22 cellular contexts compared by ENCODE assay signal in genomic region chr16:9658157-9658556, GRCh38.
A peak's percentile ranks its signal among the peaks of the same experiment; 100 is the strongest.
DNase-seq lines count a peak whose midpoint lies in the region; TF ChIP-seq lines count a peak whose summit lies in the region.
"Had no signal": no experiment of that assay in that cellular context is flagged by ENCODE, and none has a peak within 500 bp of the region (broad histone marks: within the 10 kb centered on the region; RNA-seq: fewer than 3 reads in every experiment).

No MANE protein-coding gene starts in this region.

- no peaks in the 10 kb centered on the region for H3K9me3 ChIP-seq in Caco-2
- H3K9me3 ChIP-seq: A549; BE2C; BLaER1 treated with 17β-estradiol and CSF1 and Interleukin-3, amounts not matched to agents 10 nM and 100 nM; HAP-1 had no signal

- H3K79me2 ChIP-seq in mesendoderm (ENCODE audit: control insufficient read depth, insufficient read depth, low read length): no peaks in the 10 kb centered on the region

- BruUV-seq in Caco-2 (replicated peaks; lab: Mats Ljungman, UMichigan): no TSS peak

- H3K36me3 ChIP-seq in Caco-2 (ENCODE audit: control insufficient read depth, insufficient read depth, low read length): no peaks in the 10 kb centered on the region
- no peaks in the 10 kb centered on the region for H3K36me3 ChIP-seq in mesendoderm (ENCODE audit: control insufficient read depth, insufficient read depth, low read length)
- H3K36me3 ChIP-seq: BE2C; BLaER1 treated with 17β-estradiol and CSF1 and Interleukin-3, amounts not matched to agents 10 nM and 100 nM; HAP-1 had no signal

- peak overlapping the region; percentile 63 for H3K4me3 Mint-ChIP-seq in Caco-2 (ENCODE audit: unreplicated experiment)
- H3K4me3 Mint-ChIP-seq in type B pancreatic cell: no peak overlapping the region
- H3K4me3 Mint-ChIP-seq: CD14-positive monocyte; CD4-positive, alpha-beta T cell; CD8-positive, alpha-beta memory T cell; HFFc6 had no signal

- DNase-seq in Caco-2: peak; percentile 45 to 56
- DNase-seq in NCI-H69 (lab: John Stamatoyannopoulos, UW): peak; percentile 83
- DNase-seq in mesendoderm: peak; percentile 38
- no peak for DNase-seq in type B pancreatic cell (ENCODE audit: extremely low spot score, unreplicated experiment)
- no peak for DNase-seq in midbrain (lab: John Stamatoyannopoulos, UW)
- no peak for DNase-seq in NCI-H1092 treated with DMSO at 0.1 percent for 48 hours (lab: John Stamatoyannopoulos, UW)
- no peak for DNase-seq in dorsolateral prefrontal cortex
- DNase-seq: 8988T; ACHN; AML-193; BE2C; Calu3; CD4-positive, alpha-beta T cell; CD8-positive, alpha-beta memory T cell; DMS53; GF-D8; GOT3; HFFc6 had no signal

- H3K36me3 Mint-ChIP-seq in Caco-2 (ENCODE audit: insufficient read depth, unreplicated experiment) (peaks cover 10% of the 10 kb centered on the region), type B pancreatic cell (no peaks in the 10 kb centered on the region)
- H3K36me3 Mint-ChIP-seq: CD14-positive monocyte; CD8-positive, alpha-beta memory T cell had no signal

- H3K4me1 Mint-ChIP-seq in Caco-2 (ENCODE audit: low read depth, unreplicated experiment): peaks cover 9% of the 10 kb centered on the region
- H3K4me1 Mint-ChIP-seq in type B pancreatic cell (ENCODE audit: unreplicated experiment): peaks cover 19% of the 10 kb centered on the region
- H3K4me1 Mint-ChIP-seq: CD14-positive monocyte; CD8-positive, alpha-beta memory T cell had no signal

- H3K4me3 ChIP-seq in Caco-2 (ENCODE audit: low read depth, low read length): no peak overlapping the region
- no peak overlapping the region for H3K4me3 ChIP-seq in mesendoderm (ENCODE audit: low read length)
- H3K4me3 ChIP-seq in dorsolateral prefrontal cortex: no peak overlapping the region
- H3K4me3 ChIP-seq: A549; BLaER1 treated with 17β-estradiol and CSF1 and Interleukin-3, amounts not matched to agents 10 nM and 100 nM; HAP-1 had no signal

- H3K27me3 Mint-ChIP-seq in Caco-2 (ENCODE audit: insufficient read depth, unreplicated experiment) (no peaks in the 10 kb centered on the region), type B pancreatic cell (peaks cover 42% of the 10 kb centered on the region)

- H3K9ac ChIP-seq in mesendoderm (ENCODE audit: low read length): no peak overlapping the region
- H3K9ac ChIP-seq: BLaER1 treated with 17β-estradiol and CSF1 and Interleukin-3, amounts not matched to agents 10 nM and 100 nM had no signal

- H2BK120ac ChIP-seq in mesendoderm (ENCODE audit: low read depth, low read length): no peak overlapping the region

- no CpG with 5 or more reads among the region's 4 CpGs for WGBS in mesendoderm (ENCODE audit: extremely low coverage, insufficient coverage, low lambda C conversion rate)

- H3K18ac ChIP-seq in mesendoderm (ENCODE audit: low read length): no peak overlapping the region

- CTCF ChIA-PET in Caco-2 (lab: Charles Lee): interaction anchor here (1.6 kb wide), 1 partner anchor 10 kb away, joined by 7 read pairs; no protein-coding TSS in a partner anchor

- intact Hi-C loops in Caco-2 (cut with micrococcal nuclease; ENCODE audit: unreplicated experiment): no loop called here
- intact Hi-C loops in dorsolateral prefrontal cortex (cut with DNase I): loop anchor here in 1 of 2 donors (10.0 kb wide), 1 partner anchor 167 kb away; no protein-coding TSS in a partner anchor

- no peaks in the 10 kb centered on the region for H3K9me3 Mint-ChIP-seq in Caco-2 (ENCODE audit: unreplicated experiment)
- H3K9me3 Mint-ChIP-seq in type B pancreatic cell: peaks cover 4% of the 10 kb centered on the region

- H4K5ac ChIP-seq in mesendoderm (ENCODE audit: low read length): no peak overlapping the region

- no peak overlapping the region for H3K27ac ChIP-seq in mesendoderm (ENCODE audit: low read depth, low read length)
- H3K27ac ChIP-seq in dorsolateral prefrontal cortex: no peak overlapping the region
- H3K27ac ChIP-seq: A549; BLaER1 treated with 17β-estradiol and CSF1 and Interleukin-3, amounts not matched to agents 10 nM and 100 nM had no signal

- no peaks in the 10 kb centered on the region for H3K27me3 ChIP-seq in Caco-2 (replicated peaks; ENCODE audit: control insufficient read depth, insufficient read depth, low read length)
- no peaks in the 10 kb centered on the region for H3K27me3 ChIP-seq in mesendoderm (ENCODE audit: insufficient read depth, low read length, poor library complexity)
- no peaks in the 10 kb centered on the region for H3K27me3 ChIP-seq in dorsolateral prefrontal cortex
- H3K27me3 ChIP-seq: BE2C; BLaER1 treated with 17β-estradiol and CSF1 and Interleukin-3, amounts not matched to agents 10 nM and 100 nM had no signal

- no peak overlapping the region for H2BK15ac ChIP-seq in mesendoderm (replicated peaks; ENCODE audit: low read depth)

- H3K79me1 ChIP-seq in mesendoderm (ENCODE audit: low read length): no peaks in the 10 kb centered on the region

- H3K23ac ChIP-seq in mesendoderm (ENCODE audit: low read length): no peak overlapping the region

- H2AK5ac ChIP-seq in mesendoderm (ENCODE audit: low read length): no peak overlapping the region

- H3K27ac Mint-ChIP-seq in Caco-2 (ENCODE audit: unreplicated experiment) (no peak overlapping the region), type B pancreatic cell (peak overlapping the region; percentile 78)
- H3K27ac Mint-ChIP-seq: CD14-positive monocyte; CD4-positive, alpha-beta T cell; CD8-positive, alpha-beta memory T cell; HFFc6 had no signal

- no peak overlapping the region for H2BK5ac ChIP-seq in mesendoderm (ENCODE audit: low read length)

- TF ChIP-seq CTCF in Caco-2 (IDR thresholded peaks at IDR 0.05; ENCODE audit: insufficient read depth in 1 of 2, low read depth in 1 of 2, low read length in 1 of 2, severe bottlenecking in 1 of 2, unreplicated experiment in 1 of 2): no peak
- TF ChIP-seq CTCF in type B pancreatic cell (conservative IDR thresholded peaks at IDR 0.05): no peak
- no peak for TF ChIP-seq CTCF in dorsolateral prefrontal cortex (IDR thresholded peaks at IDR 0.05 in 54 of 56, conservative IDR thresholded peaks at IDR 0.05 in 2 of 56; ENCODE audit: low read depth in 1 of 56, partially characterized antibody in 56 of 56)

- H3K4me1 ChIP-seq in Caco-2 (peaks cover 6% of the 10 kb centered on the region), mesendoderm (ENCODE audit: control insufficient read depth, low read depth, low read length) (peaks cover 5% of the 10 kb centered on the region)
- H3K4me1 ChIP-seq: A549; BE2C; BLaER1 treated with 17β-estradiol and CSF1 and Interleukin-3, amounts not matched to agents 10 nM and 100 nM; HAP-1 had no signal

- POLR2A ChIA-PET in Caco-2 (lab: Charles Lee): interaction anchor here (0.6 kb wide), 1 partner anchor 567 kb away, joined by 3 read pairs; the partner anchor contains the start of gene HAPSTR1

- H3K4ac ChIP-seq in mesendoderm (ENCODE audit: low read depth, low read length): no peak overlapping the region

- H4K8ac ChIP-seq in mesendoderm (ENCODE audit: low read depth, low read length): no peak overlapping the region

- H3K56ac ChIP-seq in mesendoderm (ENCODE audit: low read length): no peak overlapping the region

- no peak overlapping the region for H3K4me2 ChIP-seq in mesendoderm (ENCODE audit: low read length)
- H3K4me2 ChIP-seq: A549; BLaER1 treated with 17β-estradiol and CSF1 and Interleukin-3, amounts not matched to agents 10 nM and 100 nM had no signal

Comparison
In these comparisons a context has a peak if more than half of its experiments do, and no peak if none do; other contexts are left out.
1. DNase-seq: peak in Caco-2 (2 of 2), NCI-H69 (single experiment) and mesendoderm (single experiment); none in type B pancreatic cell (single experiment), midbrain (single experiment), NCI-H1092 treated with DMSO at 0.1 percent for 48 hours (single experiment) and dorsolateral prefrontal cortex (0 of 10).